1 cellular context compared by ENCODE assay signal in the genomic region with DNA sequence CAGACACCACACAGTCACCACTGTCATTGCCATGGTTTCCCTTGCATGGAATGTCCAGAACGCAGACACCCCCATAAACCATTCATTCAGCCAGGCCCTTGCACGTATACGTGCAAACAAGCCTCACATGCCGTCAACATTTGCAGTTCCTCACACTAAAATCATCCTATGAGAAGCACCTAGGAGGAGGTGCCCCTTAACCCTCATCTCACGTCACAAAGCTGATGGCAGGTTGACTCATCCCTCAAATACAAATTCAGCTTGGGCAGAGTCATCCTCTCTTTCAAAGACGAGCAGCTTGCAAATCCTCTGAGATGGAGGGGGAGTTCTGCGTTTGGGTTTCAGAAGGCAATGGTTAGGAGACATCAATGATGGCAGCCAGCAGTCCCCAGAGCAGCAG.
TF ChIP-seq lines count a peak whose summit lies in the region.

No MANE protein-coding gene starts in this region.

TF ChIP-seq in H1, 55 proteins besides CTCF, POLR2A, EP300 and RAD21:
- TF ChIP-seq, protein P1, sequence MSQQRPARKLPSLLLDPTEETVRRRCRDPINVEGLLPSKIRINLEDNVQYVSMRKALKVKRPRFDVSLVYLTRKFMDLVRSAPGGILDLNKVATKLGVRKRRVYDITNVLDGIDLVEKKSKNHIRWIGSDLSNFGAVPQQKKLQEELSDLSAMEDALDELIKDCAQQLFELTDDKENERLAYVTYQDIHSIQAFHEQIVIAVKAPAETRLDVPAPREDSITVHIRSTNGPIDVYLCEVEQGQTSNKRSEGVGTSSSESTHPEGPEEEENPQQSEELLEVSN (IDR thresholded peaks at IDR 0.05): no peak
- TF ChIP-seq CBX8 (IDR thresholded peaks at IDR 0.05; ENCODE audit: borderline replicate concordance, low read depth, low read length): no peak
- TF ChIP-seq, protein P2, sequence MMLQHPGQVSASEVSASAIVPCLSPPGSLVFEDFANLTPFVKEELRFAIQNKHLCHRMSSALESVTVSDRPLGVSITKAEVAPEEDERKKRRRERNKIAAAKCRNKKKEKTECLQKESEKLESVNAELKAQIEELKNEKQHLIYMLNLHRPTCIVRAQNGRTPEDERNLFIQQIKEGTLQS (IDR thresholded peaks at IDR 0.05; ENCODE audit: insufficient read depth, low read depth, low read length): no peak
- no peak for TF ChIP-seq CREB1 (IDR thresholded peaks at IDR 0.05)
- no peak for TF ChIP-seq TAF7 (optimal IDR thresholded peaks at IDR 0.05; ENCODE audit: borderline replicate concordance, low read depth, low read length)
- no peak for TF ChIP-seq SIN3A (conservative IDR thresholded peaks at IDR 0.05 in 1 of 2, IDR thresholded peaks at IDR 0.05 in 1 of 2; ENCODE audit: low read depth in 1 of 2, low read length in 2 of 2)
- no peak for TF ChIP-seq SRF (IDR thresholded peaks at IDR 0.05; ENCODE audit: low read depth, low read length)
- TF ChIP-seq SIRT6 (IDR thresholded peaks at IDR 0.05; ENCODE audit: low read length): no peak
- TF ChIP-seq BRCA1 (IDR thresholded peaks at IDR 0.05; ENCODE audit: low read depth, low read length): no peak
- no peak for TF ChIP-seq EGR1 (IDR thresholded peaks at IDR 0.05; ENCODE audit: borderline replicate concordance, low read depth, low read length)
- TF ChIP-seq, protein P3, sequence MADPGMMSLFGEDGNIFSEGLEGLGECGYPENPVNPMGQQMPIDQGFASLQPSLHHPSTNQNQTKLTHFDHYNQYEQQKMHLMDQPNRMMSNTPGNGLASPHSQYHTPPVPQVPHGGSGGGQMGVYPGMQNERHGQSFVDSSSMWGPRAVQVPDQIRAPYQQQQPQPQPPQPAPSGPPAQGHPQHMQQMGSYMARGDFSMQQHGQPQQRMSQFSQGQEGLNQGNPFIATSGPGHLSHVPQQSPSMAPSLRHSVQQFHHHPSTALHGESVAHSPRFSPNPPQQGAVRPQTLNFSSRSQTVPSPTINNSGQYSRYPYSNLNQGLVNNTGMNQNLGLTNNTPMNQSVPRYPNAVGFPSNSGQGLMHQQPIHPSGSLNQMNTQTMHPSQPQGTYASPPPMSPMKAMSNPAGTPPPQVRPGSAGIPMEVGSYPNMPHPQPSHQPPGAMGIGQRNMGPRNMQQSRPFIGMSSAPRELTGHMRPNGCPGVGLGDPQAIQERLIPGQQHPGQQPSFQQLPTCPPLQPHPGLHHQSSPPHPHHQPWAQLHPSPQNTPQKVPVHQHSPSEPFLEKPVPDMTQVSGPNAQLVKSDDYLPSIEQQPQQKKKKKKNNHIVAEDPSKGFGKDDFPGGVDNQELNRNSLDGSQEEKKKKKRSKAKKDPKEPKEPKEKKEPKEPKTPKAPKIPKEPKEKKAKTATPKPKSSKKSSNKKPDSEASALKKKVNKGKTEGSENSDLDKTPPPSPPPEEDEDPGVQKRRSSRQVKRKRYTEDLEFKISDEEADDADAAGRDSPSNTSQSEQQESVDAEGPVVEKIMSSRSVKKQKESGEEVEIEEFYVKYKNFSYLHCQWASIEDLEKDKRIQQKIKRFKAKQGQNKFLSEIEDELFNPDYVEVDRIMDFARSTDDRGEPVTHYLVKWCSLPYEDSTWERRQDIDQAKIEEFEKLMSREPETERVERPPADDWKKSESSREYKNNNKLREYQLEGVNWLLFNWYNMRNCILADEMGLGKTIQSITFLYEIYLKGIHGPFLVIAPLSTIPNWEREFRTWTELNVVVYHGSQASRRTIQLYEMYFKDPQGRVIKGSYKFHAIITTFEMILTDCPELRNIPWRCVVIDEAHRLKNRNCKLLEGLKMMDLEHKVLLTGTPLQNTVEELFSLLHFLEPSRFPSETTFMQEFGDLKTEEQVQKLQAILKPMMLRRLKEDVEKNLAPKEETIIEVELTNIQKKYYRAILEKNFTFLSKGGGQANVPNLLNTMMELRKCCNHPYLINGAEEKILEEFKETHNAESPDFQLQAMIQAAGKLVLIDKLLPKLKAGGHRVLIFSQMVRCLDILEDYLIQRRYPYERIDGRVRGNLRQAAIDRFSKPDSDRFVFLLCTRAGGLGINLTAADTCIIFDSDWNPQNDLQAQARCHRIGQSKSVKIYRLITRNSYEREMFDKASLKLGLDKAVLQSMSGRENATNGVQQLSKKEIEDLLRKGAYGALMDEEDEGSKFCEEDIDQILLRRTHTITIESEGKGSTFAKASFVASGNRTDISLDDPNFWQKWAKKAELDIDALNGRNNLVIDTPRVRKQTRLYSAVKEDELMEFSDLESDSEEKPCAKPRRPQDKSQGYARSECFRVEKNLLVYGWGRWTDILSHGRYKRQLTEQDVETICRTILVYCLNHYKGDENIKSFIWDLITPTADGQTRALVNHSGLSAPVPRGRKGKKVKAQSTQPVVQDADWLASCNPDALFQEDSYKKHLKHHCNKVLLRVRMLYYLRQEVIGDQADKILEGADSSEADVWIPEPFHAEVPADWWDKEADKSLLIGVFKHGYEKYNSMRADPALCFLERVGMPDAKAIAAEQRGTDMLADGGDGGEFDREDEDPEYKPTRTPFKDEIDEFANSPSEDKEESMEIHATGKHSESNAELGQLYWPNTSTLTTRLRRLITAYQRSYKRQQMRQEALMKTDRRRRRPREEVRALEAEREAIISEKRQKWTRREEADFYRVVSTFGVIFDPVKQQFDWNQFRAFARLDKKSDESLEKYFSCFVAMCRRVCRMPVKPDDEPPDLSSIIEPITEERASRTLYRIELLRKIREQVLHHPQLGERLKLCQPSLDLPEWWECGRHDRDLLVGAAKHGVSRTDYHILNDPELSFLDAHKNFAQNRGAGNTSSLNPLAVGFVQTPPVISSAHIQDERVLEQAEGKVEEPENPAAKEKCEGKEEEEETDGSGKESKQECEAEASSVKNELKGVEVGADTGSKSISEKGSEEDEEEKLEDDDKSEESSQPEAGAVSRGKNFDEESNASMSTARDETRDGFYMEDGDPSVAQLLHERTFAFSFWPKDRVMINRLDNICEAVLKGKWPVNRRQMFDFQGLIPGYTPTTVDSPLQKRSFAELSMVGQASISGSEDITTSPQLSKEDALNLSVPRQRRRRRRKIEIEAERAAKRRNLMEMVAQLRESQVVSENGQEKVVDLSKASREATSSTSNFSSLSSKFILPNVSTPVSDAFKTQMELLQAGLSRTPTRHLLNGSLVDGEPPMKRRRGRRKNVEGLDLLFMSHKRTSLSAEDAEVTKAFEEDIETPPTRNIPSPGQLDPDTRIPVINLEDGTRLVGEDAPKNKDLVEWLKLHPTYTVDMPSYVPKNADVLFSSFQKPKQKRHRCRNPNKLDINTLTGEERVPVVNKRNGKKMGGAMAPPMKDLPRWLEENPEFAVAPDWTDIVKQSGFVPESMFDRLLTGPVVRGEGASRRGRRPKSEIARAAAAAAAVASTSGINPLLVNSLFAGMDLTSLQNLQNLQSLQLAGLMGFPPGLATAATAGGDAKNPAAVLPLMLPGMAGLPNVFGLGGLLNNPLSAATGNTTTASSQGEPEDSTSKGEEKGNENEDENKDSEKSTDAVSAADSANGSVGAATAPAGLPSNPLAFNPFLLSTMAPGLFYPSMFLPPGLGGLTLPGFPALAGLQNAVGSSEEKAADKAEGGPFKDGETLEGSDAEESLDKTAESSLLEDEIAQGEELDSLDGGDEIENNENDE (IDR thresholded peaks at IDR 0.05; ENCODE audit: insufficient replicate concordance, low read length): no peak
- TF ChIP-seq KDM4A (IDR thresholded peaks at IDR 0.05; ENCODE audit: low read depth, low read length, severe bottlenecking): no peak
- no peak for TF ChIP-seq YY1 (IDR thresholded peaks at IDR 0.05; ENCODE audit: low read depth, low read length)
- TF ChIP-seq CEBPB (IDR thresholded peaks at IDR 0.05; ENCODE audit: low read depth, low read length): no peak
- TF ChIP-seq CBX5 (IDR thresholded peaks at IDR 0.05; ENCODE audit: low read depth, low read length): no peak
- TF ChIP-seq KDM5A (IDR thresholded peaks at IDR 0.05; ENCODE audit: low read length): no peak
